ENCODE assay signal across 8 cellular contexts in genomic region chr13:49219647-49220034, GRCh38. TPM values are rescaled to one million over a fixed set of nuclear protein-coding genes. Genes with fewer than 3 reads are reported as not detected.
DNase-seq lines count a peak whose midpoint lies in the region; ATAC-seq and TF ChIP-seq lines count a peak whose summit lies in the region.

No MANE protein-coding gene starts in this region.

- no peak for TF ChIP-seq CTCF in AG10803 (conservative IDR thresholded peaks at IDR 0.05; ENCODE audit: low read length)
- no peak for TF ChIP-seq CTCF in chondrocyte (IDR thresholded peaks at IDR 0.05)

- H3K27ac Mint-ChIP-seq in chondrocyte (ENCODE audit: unreplicated experiment), result no peak overlapping the region
- no peak overlapping the region for H3K27ac Mint-ChIP-seq in natural killer cell treated with Interleukin-12 subunit alpha and Interleukin-12 subunit beta and Interleukin-15 and Interleukin-18, amount 100 ng/mL, for 72 hours

- peak overlapping the region; percentile 16; the same call in 1 of the 2 replicates for H3K4me3 ChIP-seq in AG10803 (ENCODE audit: low read length)

- CTCF ChIA-PET in HEK293T (lab: Yijun Ruan, JAX), result no interaction called here

- POLR2A ChIA-PET in HEK293T (lab: Yijun Ruan, JAX), result no interaction called here

- H3K4me1 Mint-ChIP-seq in chondrocyte (ENCODE audit: low read depth), result no peaks in the 10 kb centered on the region
- H3K4me1 Mint-ChIP-seq in natural killer cell treated with Interleukin-12 subunit alpha and Interleukin-12 subunit beta and Interleukin-15 and Interleukin-18, amount 100 ng/mL, for 72 hours (ENCODE audit: low read depth in 2 of 2), result peaks cover 13% of the 10 kb centered on the region in 2 donors

- no peaks in the 10 kb centered on the region for H3K9me3 Mint-ChIP-seq in chondrocyte (ENCODE audit: low read depth)
- no peaks in the 10 kb centered on the region for H3K9me3 Mint-ChIP-seq in natural killer cell treated with Interleukin-12 subunit alpha and Interleukin-12 subunit beta and Interleukin-15 and Interleukin-18, amount 100 ng/mL, for 72 hours

- ATAC-seq in natural killer cell treated with Interleukin-12 subunit alpha and Interleukin-12 subunit beta and Interleukin-15 and Interleukin-18, amount 100 ng/mL, for 72 hours, result no peak
- ATAC-seq in GM18858 (IDR thresholded peaks at IDR 0.05; ENCODE audit: unreplicated experiment), result no peak

- H3K27me3 Mint-ChIP-seq in chondrocyte (ENCODE audit: low read depth), result peaks cover 52% of the 10 kb centered on the region
- H3K27me3 Mint-ChIP-seq in natural killer cell treated with Interleukin-12 subunit alpha and Interleukin-12 subunit beta and Interleukin-15 and Interleukin-18, amount 100 ng/mL, for 72 hours, result peaks cover 42 to 45% of the 10 kb centered on the region in 2 donors

- peaks cover 5% of the 10 kb centered on the region for H3K36me3 Mint-ChIP-seq in chondrocyte (ENCODE audit: low read depth)
- no peaks in the 10 kb centered on the region for H3K36me3 Mint-ChIP-seq in natural killer cell treated with Interleukin-12 subunit alpha and Interleukin-12 subunit beta and Interleukin-15 and Interleukin-18, amount 100 ng/mL, for 72 hours

- DNase-seq in AG10803 (ENCODE audit: low read depth) (no peak), HEK293T (ENCODE audit: extremely low spot score) (peak; percentile 18), chondrocyte (ENCODE audit: low spot score) (no peak), NCI-H226 (no peak), D341Med (ENCODE audit: low spot score) (no peak), glomerular visceral epithelial cell (ENCODE audit: extremely low spot score) (no peak)
- DNase-seq in natural killer cell treated with Interleukin-12 subunit alpha and Interleukin-12 subunit beta and Interleukin-15 and Interleukin-18, amount 100 ng/mL, for 72 hours (ENCODE audit: low spot score), result no peak

- peak overlapping the region; percentile 53 for H3K4me3 Mint-ChIP-seq in chondrocyte (ENCODE audit: unreplicated experiment)
- H3K4me3 Mint-ChIP-seq in natural killer cell treated with Interleukin-12 subunit alpha and Interleukin-12 subunit beta and Interleukin-15 and Interleukin-18, amount 100 ng/mL, for 72 hours, result peak overlapping the region; percentile 72

TF ChIP-seq in HEK293T, 16 proteins besides CTCF, POLR2A, EP300 and RAD21:
- no peak for TF ChIP-seq HDGF (IDR thresholded peaks at IDR 0.05; ENCODE audit: borderline replicate concordance)
- no peak for TF ChIP-seq FOXK2 (IDR thresholded peaks at IDR 0.05)
- no peak for TF ChIP-seq ELF4 (IDR thresholded peaks at IDR 0.05)
- no peak for TF ChIP-seq LEF1 (IDR thresholded peaks at IDR 0.05; ENCODE audit: borderline replicate concordance)
- no peak for TF ChIP-seq BHLHE40 (IDR thresholded peaks at IDR 0.05; ENCODE audit: borderline replicate concordance)
- TF ChIP-seq NFRKB (IDR thresholded peaks at IDR 0.05), result no peak
- TF ChIP-seq ZNF384 (IDR thresholded peaks at IDR 0.05), result no peak

RNA-seq across cellular contexts. Expression of gene MLNR, which starts 0.5 kb away (rescaled TPM):
- total RNA-seq in chondrocyte, result not detected in 3 replicates
- total RNA-seq in natural killer cell treated with Interleukin-12 subunit alpha and Interleukin-12 subunit beta and Interleukin-15 and Interleukin-18, amount 100 ng/mL, for 72 hours, result not detected

RNA-seq across cellular contexts. Expression of gene CDADC1, which starts 28.1 kb away (rescaled TPM):
- total RNA-seq in chondrocyte, result 8.9 to 13.5 TPM (median 11.8 TPM) in 3 replicates
- total RNA-seq in natural killer cell treated with Interleukin-12 subunit alpha and Interleukin-12 subunit beta and Interleukin-15 and Interleukin-18, amount 100 ng/mL, for 72 hours, result 10 to 100 TPM; 13.1 to 14.9 TPM
